ENCODE assay signal across 1 cellular context in the genomic region with DNA sequence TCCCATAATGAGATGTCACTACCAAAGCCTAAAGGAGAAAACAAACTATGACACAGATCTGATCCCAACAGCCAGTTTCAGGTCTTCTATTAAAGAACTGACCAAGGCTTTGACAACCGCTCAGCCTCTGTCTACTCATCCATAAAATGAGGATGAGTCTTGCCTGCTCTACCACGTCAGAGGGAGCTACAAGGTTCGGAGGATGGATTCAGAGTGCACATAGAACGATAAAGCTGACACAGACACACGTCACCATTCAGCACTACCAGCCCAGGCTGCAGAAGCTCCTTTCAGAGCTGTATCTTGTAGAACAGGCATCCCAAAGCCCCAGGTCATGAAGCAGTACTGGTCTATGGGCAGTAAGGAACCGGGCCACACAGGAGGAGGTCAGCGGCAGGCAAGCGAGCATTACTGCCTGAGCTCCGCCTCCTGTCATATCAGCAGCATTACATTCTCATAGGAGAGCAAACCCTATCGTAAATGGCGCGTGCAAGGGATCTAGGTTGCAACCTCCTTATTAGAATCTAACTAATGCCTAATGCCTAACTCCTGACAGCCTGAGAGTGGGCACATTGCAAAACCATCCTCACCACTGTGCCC.
A peak's percentile ranks its signal among the peaks of the same experiment; 100 is the strongest.
TF ChIP-seq lines count a peak whose summit lies in the region.

No MANE protein-coding gene starts in this region.

TF ChIP-seq in K562, 482 proteins besides CTCF, POLR2A, EP300 and RAD21 (continued from another document):
- TF ChIP-seq, protein P1, sequence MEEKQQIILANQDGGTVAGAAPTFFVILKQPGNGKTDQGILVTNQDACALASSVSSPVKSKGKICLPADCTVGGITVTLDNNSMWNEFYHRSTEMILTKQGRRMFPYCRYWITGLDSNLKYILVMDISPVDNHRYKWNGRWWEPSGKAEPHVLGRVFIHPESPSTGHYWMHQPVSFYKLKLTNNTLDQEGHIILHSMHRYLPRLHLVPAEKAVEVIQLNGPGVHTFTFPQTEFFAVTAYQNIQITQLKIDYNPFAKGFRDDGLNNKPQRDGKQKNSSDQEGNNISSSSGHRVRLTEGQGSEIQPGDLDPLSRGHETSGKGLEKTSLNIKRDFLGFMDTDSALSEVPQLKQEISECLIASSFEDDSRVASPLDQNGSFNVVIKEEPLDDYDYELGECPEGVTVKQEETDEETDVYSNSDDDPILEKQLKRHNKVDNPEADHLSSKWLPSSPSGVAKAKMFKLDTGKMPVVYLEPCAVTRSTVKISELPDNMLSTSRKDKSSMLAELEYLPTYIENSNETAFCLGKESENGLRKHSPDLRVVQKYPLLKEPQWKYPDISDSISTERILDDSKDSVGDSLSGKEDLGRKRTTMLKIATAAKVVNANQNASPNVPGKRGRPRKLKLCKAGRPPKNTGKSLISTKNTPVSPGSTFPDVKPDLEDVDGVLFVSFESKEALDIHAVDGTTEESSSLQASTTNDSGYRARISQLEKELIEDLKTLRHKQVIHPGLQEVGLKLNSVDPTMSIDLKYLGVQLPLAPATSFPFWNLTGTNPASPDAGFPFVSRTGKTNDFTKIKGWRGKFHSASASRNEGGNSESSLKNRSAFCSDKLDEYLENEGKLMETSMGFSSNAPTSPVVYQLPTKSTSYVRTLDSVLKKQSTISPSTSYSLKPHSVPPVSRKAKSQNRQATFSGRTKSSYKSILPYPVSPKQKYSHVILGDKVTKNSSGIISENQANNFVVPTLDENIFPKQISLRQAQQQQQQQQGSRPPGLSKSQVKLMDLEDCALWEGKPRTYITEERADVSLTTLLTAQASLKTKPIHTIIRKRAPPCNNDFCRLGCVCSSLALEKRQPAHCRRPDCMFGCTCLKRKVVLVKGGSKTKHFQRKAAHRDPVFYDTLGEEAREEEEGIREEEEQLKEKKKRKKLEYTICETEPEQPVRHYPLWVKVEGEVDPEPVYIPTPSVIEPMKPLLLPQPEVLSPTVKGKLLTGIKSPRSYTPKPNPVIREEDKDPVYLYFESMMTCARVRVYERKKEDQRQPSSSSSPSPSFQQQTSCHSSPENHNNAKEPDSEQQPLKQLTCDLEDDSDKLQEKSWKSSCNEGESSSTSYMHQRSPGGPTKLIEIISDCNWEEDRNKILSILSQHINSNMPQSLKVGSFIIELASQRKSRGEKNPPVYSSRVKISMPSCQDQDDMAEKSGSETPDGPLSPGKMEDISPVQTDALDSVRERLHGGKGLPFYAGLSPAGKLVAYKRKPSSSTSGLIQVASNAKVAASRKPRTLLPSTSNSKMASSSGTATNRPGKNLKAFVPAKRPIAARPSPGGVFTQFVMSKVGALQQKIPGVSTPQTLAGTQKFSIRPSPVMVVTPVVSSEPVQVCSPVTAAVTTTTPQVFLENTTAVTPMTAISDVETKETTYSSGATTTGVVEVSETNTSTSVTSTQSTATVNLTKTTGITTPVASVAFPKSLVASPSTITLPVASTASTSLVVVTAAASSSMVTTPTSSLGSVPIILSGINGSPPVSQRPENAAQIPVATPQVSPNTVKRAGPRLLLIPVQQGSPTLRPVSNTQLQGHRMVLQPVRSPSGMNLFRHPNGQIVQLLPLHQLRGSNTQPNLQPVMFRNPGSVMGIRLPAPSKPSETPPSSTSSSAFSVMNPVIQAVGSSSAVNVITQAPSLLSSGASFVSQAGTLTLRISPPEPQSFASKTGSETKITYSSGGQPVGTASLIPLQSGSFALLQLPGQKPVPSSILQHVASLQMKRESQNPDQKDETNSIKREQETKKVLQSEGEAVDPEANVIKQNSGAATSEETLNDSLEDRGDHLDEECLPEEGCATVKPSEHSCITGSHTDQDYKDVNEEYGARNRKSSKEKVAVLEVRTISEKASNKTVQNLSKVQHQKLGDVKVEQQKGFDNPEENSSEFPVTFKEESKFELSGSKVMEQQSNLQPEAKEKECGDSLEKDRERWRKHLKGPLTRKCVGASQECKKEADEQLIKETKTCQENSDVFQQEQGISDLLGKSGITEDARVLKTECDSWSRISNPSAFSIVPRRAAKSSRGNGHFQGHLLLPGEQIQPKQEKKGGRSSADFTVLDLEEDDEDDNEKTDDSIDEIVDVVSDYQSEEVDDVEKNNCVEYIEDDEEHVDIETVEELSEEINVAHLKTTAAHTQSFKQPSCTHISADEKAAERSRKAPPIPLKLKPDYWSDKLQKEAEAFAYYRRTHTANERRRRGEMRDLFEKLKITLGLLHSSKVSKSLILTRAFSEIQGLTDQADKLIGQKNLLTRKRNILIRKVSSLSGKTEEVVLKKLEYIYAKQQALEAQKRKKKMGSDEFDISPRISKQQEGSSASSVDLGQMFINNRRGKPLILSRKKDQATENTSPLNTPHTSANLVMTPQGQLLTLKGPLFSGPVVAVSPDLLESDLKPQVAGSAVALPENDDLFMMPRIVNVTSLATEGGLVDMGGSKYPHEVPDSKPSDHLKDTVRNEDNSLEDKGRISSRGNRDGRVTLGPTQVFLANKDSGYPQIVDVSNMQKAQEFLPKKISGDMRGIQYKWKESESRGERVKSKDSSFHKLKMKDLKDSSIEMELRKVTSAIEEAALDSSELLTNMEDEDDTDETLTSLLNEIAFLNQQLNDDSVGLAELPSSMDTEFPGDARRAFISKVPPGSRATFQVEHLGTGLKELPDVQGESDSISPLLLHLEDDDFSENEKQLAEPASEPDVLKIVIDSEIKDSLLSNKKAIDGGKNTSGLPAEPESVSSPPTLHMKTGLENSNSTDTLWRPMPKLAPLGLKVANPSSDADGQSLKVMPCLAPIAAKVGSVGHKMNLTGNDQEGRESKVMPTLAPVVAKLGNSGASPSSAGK (IDR thresholded peaks at IDR 0.05) = no peak
- TF ChIP-seq, protein P2, sequence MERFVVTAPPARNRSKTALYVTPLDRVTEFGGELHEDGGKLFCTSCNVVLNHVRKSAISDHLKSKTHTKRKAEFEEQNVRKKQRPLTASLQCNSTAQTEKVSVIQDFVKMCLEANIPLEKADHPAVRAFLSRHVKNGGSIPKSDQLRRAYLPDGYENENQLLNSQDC (CRISPR knock-in tag; IDR thresholded peaks at IDR 0.05) = no peak
- no peak for TF ChIP-seq CSDE1 (IDR thresholded peaks at IDR 0.05)
- peak; percentile 80 for TF ChIP-seq CREM (IDR thresholded peaks at IDR 0.05; ENCODE audit: low read depth)
- TF ChIP-seq, protein P3, sequence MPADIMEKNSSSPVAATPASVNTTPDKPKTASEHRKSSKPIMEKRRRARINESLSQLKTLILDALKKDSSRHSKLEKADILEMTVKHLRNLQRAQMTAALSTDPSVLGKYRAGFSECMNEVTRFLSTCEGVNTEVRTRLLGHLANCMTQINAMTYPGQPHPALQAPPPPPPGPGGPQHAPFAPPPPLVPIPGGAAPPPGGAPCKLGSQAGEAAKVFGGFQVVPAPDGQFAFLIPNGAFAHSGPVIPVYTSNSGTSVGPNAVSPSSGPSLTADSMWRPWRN (IDR thresholded peaks at IDR 0.05; ENCODE audit: low read depth) = no peak
- TF ChIP-seq HIVEP1 (CRISPR knock-in tag; IDR thresholded peaks at IDR 0.05) = no peak
